ENCODE assay signal across 13 cellular contexts in genomic region chr4:140286503-140286902, GRCh38.
DNase-seq lines count a peak whose midpoint lies in the region; ATAC-seq and TF ChIP-seq lines count a peak whose summit lies in the region.
"Had no signal": no experiment of that assay in that cellular context is flagged by ENCODE, and none has a peak within 500 bp of the region (broad histone marks: within the 10 kb centered on the region; RNA-seq: fewer than 3 reads in every experiment).

No MANE protein-coding gene starts in this region.

- H3K4me2 ChIP-seq in neuronal stem cell (ENCODE audit: insufficient read depth, low read length, poor library complexity, severe bottlenecking) (no peak overlapping the region), OCI-LY7 (ENCODE audit: low read length) (no peak overlapping the region)

- H3K9me2 ChIP-seq in OCI-LY7 (ENCODE audit: insufficient read depth, low read length): no peaks in the 10 kb centered on the region

- H4K8ac ChIP-seq in neuronal stem cell (ENCODE audit: low read depth, low read length): no peak overlapping the region

- POLR2A ChIA-PET in OCI-LY7 (lab: Charles Lee): no interaction called here

- DNase-seq in AG20443 (ENCODE audit: low spot score) (peak; percentile 84), MV-4-11 (lab: John Stamatoyannopoulos, UW) (peak; percentile 3), amygdala (lab: John Stamatoyannopoulos, UW) (peak in 31 of 56 donors; percentile 4 to 75 (median 28)), neuronal stem cell (ENCODE audit: low spot score) (no peak), GF-D8 (lab: John Stamatoyannopoulos, UW) (no peak), right lobe of liver (no peak), OCI-LY7 (ENCODE audit: low spot score) (no peak), DMS79 (lab: John Stamatoyannopoulos, UW) (no peak)
- DNase-seq: AML-193; DMS53; effector memory CD4-positive, alpha-beta T cell; foreskin melanocyte had no signal

- H3K79me1 ChIP-seq in neuronal stem cell (ENCODE audit: low read depth, low read length): peaks cover 2% of the 10 kb centered on the region

- ATAC-seq in right lobe of liver: no peak

- H3K4ac ChIP-seq in neuronal stem cell (ENCODE audit: low read length): no peak overlapping the region

- H3K18ac ChIP-seq in neuronal stem cell (ENCODE audit: low read length): peak overlapping the region; percentile 13

- WGBS in neuronal stem cell (ENCODE audit: extremely low coverage in 2 of 2, insufficient read length in 2 of 2, insufficient replicate concordance in 1 of 2), 2 donors: no CpG with 5 or more reads among the region's 17 CpGs
- 97% methylated on average over 7 of the region's 17 CpGs for WGBS in right lobe of liver (ENCODE audit: insufficient coverage, low coverage, low lambda C conversion rate, missing lambda C conversion rate)

- no peak overlapping the region for H3K27ac ChIP-seq in neuronal stem cell (replicated peaks; ENCODE audit: low read length)
- H3K27ac ChIP-seq in right lobe of liver: no peak overlapping the region
- H3K27ac ChIP-seq in OCI-LY7 (ENCODE audit: low read depth, low read length, poor library complexity, severe bottlenecking): no peak overlapping the region
- H3K27ac ChIP-seq: HL-60 had no signal

- intact Hi-C loops in right lobe of liver (cut with DNase I): no loop called here
- intact Hi-C loops in OCI-LY7 (cut with micrococcal nuclease; ENCODE audit: unreplicated experiment): no loop called here

- no peak overlapping the region for H4K91ac ChIP-seq in neuronal stem cell (ENCODE audit: low read depth, low read length, poor library complexity)

- no peak overlapping the region for H2BK5ac ChIP-seq in neuronal stem cell (ENCODE audit: low read length)

- CTCF ChIA-PET in OCI-LY7 (lab: Charles Lee; ENCODE audit: unreplicated experiment): no interaction called here

- H2AFZ ChIP-seq in neuronal stem cell (ENCODE audit: low read length) (no peak overlapping the region), OCI-LY7 (ENCODE audit: low read length) (no peak overlapping the region)

- no peak overlapping the region for H3K4me3 ChIP-seq in neuronal stem cell (ENCODE audit: low read length in 2 of 2)
- no peak overlapping the region for H3K4me3 ChIP-seq in right lobe of liver
- H3K4me3 ChIP-seq in OCI-LY7 (ENCODE audit: low read depth, low read length, poor library complexity, severe bottlenecking): no peak overlapping the region

- BruUV-seq in OCI-LY7 (replicated peaks; lab: Mats Ljungman, UMichigan): no TSS peak

- no peaks in the 10 kb centered on the region for H3K79me2 ChIP-seq in OCI-LY7 (ENCODE audit: insufficient read depth, low read depth, low read length)

- peaks cover 0 to 19% of the 10 kb centered on the region in 2 donors for H3K4me1 ChIP-seq in neuronal stem cell (ENCODE audit: control insufficient read depth in 2 of 2, insufficient read depth in 1 of 2, low read depth in 1 of 2, low read length in 2 of 2)
- H3K4me1 ChIP-seq in right lobe of liver: no peaks in the 10 kb centered on the region
- H3K4me1 ChIP-seq in OCI-LY7 (ENCODE audit: insufficient read depth, low read length, poor library complexity, severe bottlenecking): no peaks in the 10 kb centered on the region

- H3K9ac ChIP-seq in neuronal stem cell (ENCODE audit: low read depth, low read length, poor library complexity): no peak overlapping the region

- H3K14ac ChIP-seq in neuronal stem cell (ENCODE audit: low read length): peak overlapping the region; percentile 42

- H2BK12ac ChIP-seq in neuronal stem cell (ENCODE audit: low read length): no peak overlapping the region

- no peaks in the 10 kb centered on the region for H3K27me3 ChIP-seq in neuronal stem cell (ENCODE audit: control insufficient read depth in 3 of 3, insufficient read depth in 3 of 3, low read depth in 1 of 3, low read length in 3 of 3)
- H3K27me3 ChIP-seq in right lobe of liver: no peaks in the 10 kb centered on the region

- no peak overlapping the region for H3K23ac ChIP-seq in neuronal stem cell (ENCODE audit: low read depth, low read length, poor library complexity)

- H3K36me3 ChIP-seq in neuronal stem cell (replicated peaks in 1 of 2; ENCODE audit: control insufficient read depth in 2 of 2, insufficient read depth in 2 of 2, low read length in 2 of 2) (peaks cover 0 to 4% of the 10 kb centered on the region in 2 donors), right lobe of liver (no peaks in the 10 kb centered on the region), OCI-LY7 (ENCODE audit: insufficient read depth, low read length) (no peaks in the 10 kb centered on the region)

- H3K9me3 ChIP-seq in neuronal stem cell (replicated peaks in 1 of 2; ENCODE audit: control insufficient read depth in 2 of 2, insufficient read depth in 1 of 2, low read depth in 1 of 2, low read length in 2 of 2) (peaks cover 0 to 4% of the 10 kb centered on the region in 2 donors), right lobe of liver (no peaks in the 10 kb centered on the region), OCI-LY7 (ENCODE audit: low read length) (no peaks in the 10 kb centered on the region)

- H2BK15ac ChIP-seq in neuronal stem cell (ENCODE audit: low read length): no peak overlapping the region

- no peaks in the 10 kb centered on the region for H4K20me1 ChIP-seq in OCI-LY7 (ENCODE audit: insufficient read depth, low read length)

- TF ChIP-seq CTCF in right lobe of liver (IDR thresholded peaks at IDR 0.05) (no peak), OCI-LY7 (conservative IDR thresholded peaks at IDR 0.05; ENCODE audit: low read length) (no peak)

- H2BK120ac ChIP-seq in neuronal stem cell (ENCODE audit: low read depth, low read length): no peak overlapping the region

- no peak for TF ChIP-seq POLR2A in right lobe of liver (IDR thresholded peaks at IDR 0.05)

- H2AK5ac ChIP-seq in neuronal stem cell (ENCODE audit: low read depth, low read length): no peak overlapping the region

Comparison
In these comparisons a context has a peak if more than half of its experiments do, and no peak if none do; other contexts are left out.
1. DNase-seq: peak in AG20443 (single experiment), MV-4-11 (single experiment) and amygdala (31 of 56); none in neuronal stem cell (single experiment), GF-D8 (single experiment), right lobe of liver (0 of 3), OCI-LY7 (single experiment) and DMS79 (single experiment).